8 cellular contexts compared by ENCODE assay signal in the genomic region with DNA sequence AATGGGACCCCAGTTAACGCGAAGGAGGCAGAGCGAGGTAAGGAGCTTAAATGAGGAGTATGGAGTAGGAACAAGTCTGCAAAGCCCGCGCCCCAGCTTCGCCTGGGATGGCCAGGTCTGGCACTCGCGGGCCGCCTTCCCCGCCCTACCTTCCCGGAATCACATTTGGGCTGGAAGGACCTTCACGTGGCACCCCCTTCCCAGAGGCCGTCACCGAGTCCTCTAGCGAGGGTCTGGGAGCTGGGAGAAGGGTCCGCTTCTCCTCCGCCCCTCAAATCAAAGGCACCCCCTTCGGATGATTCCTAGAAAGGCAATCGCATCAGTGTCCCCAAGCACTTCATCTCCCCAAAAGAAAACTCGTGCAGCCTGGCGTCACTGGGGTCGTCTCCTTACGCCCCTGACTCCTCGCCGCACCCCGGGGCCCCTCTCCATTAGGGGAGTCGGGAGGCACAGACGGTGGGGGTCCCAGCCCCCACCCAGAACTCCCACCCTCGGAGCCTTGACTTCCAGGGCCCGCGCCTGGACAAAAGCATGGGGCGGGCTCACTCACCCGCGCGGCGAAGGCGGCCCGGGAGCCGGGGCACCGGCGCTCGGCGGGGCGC. TPM values are rescaled to one million over a fixed set of nuclear protein-coding genes. Genes with fewer than 3 reads are reported as not detected.
DNase-seq lines count a peak whose midpoint lies in the region; ATAC-seq and TF ChIP-seq lines count a peak whose summit lies in the region.

No MANE protein-coding gene starts in this region.

- DNase-seq in ACHN (peak; percentile 15), dermis blood vessel endothelial cell (peak; percentile 9), myocyte (ENCODE audit: low read depth) (peak; percentile 13), NCI-H2029 treated with DMSO at 0.1 percent for 48 hours (lab: John Stamatoyannopoulos, UW) (no peak), erythroblast (lab: John Stamatoyannopoulos, UW) (no peak), NCI-H526 treated with DMSO at 0.1 percent for 48 hours (lab: John Stamatoyannopoulos, UW) (no peak)

- ATAC-seq in HG02759 (IDR thresholded peaks at IDR 0.05; ENCODE audit: unreplicated experiment) = peak; percentile 26
- no peak for ATAC-seq in HG03354 (IDR thresholded peaks at IDR 0.05; ENCODE audit: poor library complexity, severe bottlenecking, unreplicated experiment)

- in situ Hi-C loops in ACHN (cut with HindIII; ENCODE audit: low pct_ligation_motif_present, low pct_unique_long_range_greater_than_20kb, low sequenced_read_pairs) = no loop called here

- no peak for TF ChIP-seq POLR2A in erythroblast (IDR thresholded peaks at IDR 0.05; ENCODE audit: low read length)

RNA-seq across cellular contexts. Expression of a gene that starts 0.4 kb away (rescaled TPM):
- total RNA-seq in dermis blood vessel endothelial cell (69.6 and 78.1 TPM in 2 replicates), myocyte (28.3 and 46.2 TPM in 2 replicates)
- polyA plus RNA-seq in myocyte (2012) = 145 TPM

Comparison
In these comparisons a context has a peak if more than half of its experiments do, and no peak if none do; other contexts are left out.
1. DNase-seq: peak in ACHN (single experiment), dermis blood vessel endothelial cell (single experiment) and myocyte (single experiment); none in NCI-H2029 treated with DMSO at 0.1 percent for 48 hours (single experiment), erythroblast (0 of 2) and NCI-H526 treated with DMSO at 0.1 percent for 48 hours (single experiment).